Comparison of ENCODE assay signal across 7 cellular contexts in the genomic region with DNA sequence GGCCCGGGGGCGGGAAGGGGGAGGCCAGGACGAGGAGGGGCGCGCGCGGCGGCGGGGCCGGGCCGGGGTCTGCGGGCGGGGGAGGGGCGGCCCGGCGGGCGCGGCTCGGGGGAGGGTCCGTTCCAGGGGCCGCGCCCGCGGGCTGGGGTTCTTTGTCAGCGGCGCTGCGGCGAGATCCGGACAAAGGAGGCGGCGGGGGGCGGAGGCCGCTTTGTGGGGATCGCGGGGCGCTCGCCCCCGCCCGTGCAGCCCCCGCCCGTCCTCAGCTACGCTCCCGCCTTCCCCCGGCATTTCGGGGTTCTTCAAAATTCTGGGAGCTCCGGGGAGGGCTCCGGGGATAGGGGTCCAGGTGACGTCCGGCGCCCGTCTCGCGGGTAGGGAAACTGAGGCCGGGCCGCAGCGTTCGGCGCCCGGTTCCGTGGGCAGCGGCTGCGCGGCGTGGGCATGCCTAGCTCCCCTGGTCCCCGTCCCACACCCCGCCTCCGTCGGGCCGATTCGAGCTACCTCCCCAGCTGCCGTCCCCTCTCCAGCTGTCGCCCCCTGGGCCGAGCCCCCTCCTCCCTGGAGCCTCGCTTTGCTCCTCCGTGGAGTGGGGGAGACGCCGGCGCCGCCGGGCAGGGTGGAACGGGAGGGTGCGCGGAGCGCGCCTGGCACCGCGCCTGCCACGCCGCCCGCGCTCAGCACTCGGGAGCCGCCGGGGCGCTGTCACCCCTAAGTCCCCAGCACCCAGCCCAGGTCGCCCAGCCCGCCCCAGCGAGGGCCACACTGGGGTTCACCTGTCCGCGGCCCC. TPM values are rescaled to one million over a fixed set of nuclear protein-coding genes. Genes with fewer than 3 reads are reported as not detected.
DNase-seq lines count a peak whose midpoint lies in the region; ATAC-seq and TF ChIP-seq lines count a peak whose summit lies in the region.

No MANE protein-coding gene starts in this region.

- H3K4me1 Mint-ChIP-seq in activated CD4-positive, alpha-beta memory T cell treated with anti-CD3 and anti-CD28 coated beads, Interleukin-2, amount 10 ng/mL, durations not matched to agents 7 days and 5 days: peaks cover 67% of the 10 kb centered on the region
- peaks cover 23% of the 10 kb centered on the region for H3K4me1 Mint-ChIP-seq in progenitor cell of endocrine pancreas (ENCODE audit: low read depth)

- TF ChIP-seq CTCF in fibroblast of villous mesenchyme (IDR thresholded peaks at IDR 0.05; ENCODE audit: insufficient read depth, low read depth, low read length) (no peak), progenitor cell of endocrine pancreas (IDR thresholded peaks at IDR 0.05; ENCODE audit: unreplicated experiment) (no peak)

- peak overlapping the region; percentile 65 for H3K4me3 Mint-ChIP-seq in activated CD4-positive, alpha-beta memory T cell treated with anti-CD3 and anti-CD28 coated beads, Interleukin-2, amount 10 ng/mL, durations not matched to agents 7 days and 5 days
- peak overlapping the region; percentile 80 for H3K4me3 Mint-ChIP-seq in progenitor cell of endocrine pancreas (ENCODE audit: low read depth)

- no peaks in the 10 kb centered on the region for H3K9me3 Mint-ChIP-seq in activated CD4-positive, alpha-beta memory T cell treated with anti-CD3 and anti-CD28 coated beads, Interleukin-2, amount 10 ng/mL, durations not matched to agents 7 days and 5 days
- H3K9me3 Mint-ChIP-seq in progenitor cell of endocrine pancreas (ENCODE audit: low read depth): no peaks in the 10 kb centered on the region

- no peaks in the 10 kb centered on the region for H3K36me3 Mint-ChIP-seq in activated CD4-positive, alpha-beta memory T cell treated with anti-CD3 and anti-CD28 coated beads, Interleukin-2, amount 10 ng/mL, durations not matched to agents 7 days and 5 days (ENCODE audit: low read depth)
- H3K36me3 Mint-ChIP-seq in progenitor cell of endocrine pancreas (ENCODE audit: insufficient read depth): peaks cover 1% of the 10 kb centered on the region

- CTCF ChIA-PET in activated CD4-positive, alpha-beta memory T cell treated with anti-CD3 and anti-CD28 coated beads, Interleukin-2, amount 10 ng/mL, durations not matched to agents 7 days and 5 days (lab: Charles Lee): interaction anchor here (0.6 kb wide), 1 partner anchor 215 kb away, joined by 3 read pairs; no protein-coding TSS in a partner anchor

- no peak for DNase-seq in activated CD4-positive, alpha-beta memory T cell treated with anti-CD3 and anti-CD28 coated beads, Interleukin-2, amount 10 ng/mL, durations not matched to agents 7 days and 5 days
- DNase-seq in fibroblast of villous mesenchyme (ENCODE audit: low read depth): no peak
- DNase-seq in progenitor cell of endocrine pancreas (ENCODE audit: low spot score, unreplicated experiment): no peak
- no peak for DNase-seq in NCI-H1105 treated with DMSO at 0.1 percent for 48 hours (lab: John Stamatoyannopoulos, UW)
- DNase-seq in H4 (ENCODE audit: low spot score): no peak
- DNase-seq in cortex of kidney (lab: John Stamatoyannopoulos, UW): no peak

- H3K27me3 Mint-ChIP-seq in activated CD4-positive, alpha-beta memory T cell treated with anti-CD3 and anti-CD28 coated beads, Interleukin-2, amount 10 ng/mL, durations not matched to agents 7 days and 5 days: peaks cover 22% of the 10 kb centered on the region
- H3K27me3 Mint-ChIP-seq in progenitor cell of endocrine pancreas: peaks cover 16% of the 10 kb centered on the region

- peak; percentile 5 for ATAC-seq in HG03280 (IDR thresholded peaks at IDR 0.05; ENCODE audit: unreplicated experiment)

- no peak overlapping the region for H3K27ac Mint-ChIP-seq in activated CD4-positive, alpha-beta memory T cell treated with anti-CD3 and anti-CD28 coated beads, Interleukin-2, amount 10 ng/mL, durations not matched to agents 7 days and 5 days
- H3K27ac Mint-ChIP-seq in progenitor cell of endocrine pancreas: peak overlapping the region; percentile 91

- H3K4me3 ChIP-seq in fibroblast of villous mesenchyme (ENCODE audit: low read depth, low read length): peak overlapping the region; percentile 77

- POLR2A ChIA-PET in activated CD4-positive, alpha-beta memory T cell treated with anti-CD3 and anti-CD28 coated beads, Interleukin-2, amount 10 ng/mL, durations not matched to agents 7 days and 5 days (lab: Charles Lee): interaction anchor here (0.8 to 1.8 kb wide), 4 partner anchors 14 to 723 kb away, joined by 3 to 4 read pairs (median 3); no protein-coding TSS in a partner anchor

RNA-seq across cellular contexts. Expression of gene SNN, which starts 0.5 kb away (rescaled TPM):
- total RNA-seq in activated CD4-positive, alpha-beta memory T cell treated with anti-CD3 and anti-CD28 coated beads, Interleukin-2, amount 10 ng/mL, durations not matched to agents 7 days and 5 days: 1 to 10 TPM; 6.2 to 7.3 TPM
- total RNA-seq in fibroblast of villous mesenchyme (10.0 and 13.0 TPM in 2 replicates), progenitor cell of endocrine pancreas (80.6 and 80.9 TPM in 2 replicates)
- 13.7 and 14.9 TPM in 2 replicates for total RNA-seq in H4 (2014; rRNA removed; shearing (Covaris generic))
